Comparison of ENCODE assay signal across 28 cellular contexts in the genomic region with DNA sequence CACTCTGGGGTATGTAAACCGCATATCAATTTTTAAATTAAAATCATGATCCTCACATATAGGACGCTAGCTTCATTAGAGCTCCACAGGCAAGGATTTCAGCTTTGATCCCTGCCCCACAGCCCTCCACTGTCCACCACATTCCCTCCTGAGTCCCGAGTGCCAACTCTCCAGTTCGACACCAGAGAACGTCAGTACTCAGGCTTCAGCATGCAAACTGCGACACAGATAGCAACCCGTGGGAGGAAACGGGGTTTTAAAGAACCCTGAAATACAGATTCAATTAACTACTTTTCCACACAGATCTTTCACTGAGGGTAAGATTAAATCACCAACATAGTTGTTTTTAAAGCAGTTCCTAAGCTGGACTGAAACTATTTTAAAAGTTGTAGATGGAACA. TPM values are rescaled to one million over a fixed set of nuclear protein-coding genes. Genes with fewer than 3 reads are reported as not detected.
"Had no signal": no experiment of that assay in that cellular context is flagged by ENCODE, and none has a peak within 500 bp of the region (broad histone marks: within the 10 kb centered on the region; RNA-seq: fewer than 3 reads in every experiment).

No MANE protein-coding gene starts in this region.

- H3K27ac ChIP-seq: ascending aorta, cardiac muscle cell, gastroesophageal sphincter, neural progenitor cell, sigmoid colon, stomach, tibial artery, VCaP had no signal

- H3K27me3 ChIP-seq: ascending aorta, cardiac muscle cell, neural progenitor cell, sigmoid colon, stomach had no signal

- H3K4me2 ChIP-seq: neural progenitor cell, smooth muscle cell had no signal

- DNase-seq: activated CD4-positive, alpha-beta memory T cell treated with anti-CD3 and anti-CD28 coated beads for 36 hours; activated CD4-positive, alpha-beta T cell treated with anti-CD3 and anti-CD28 coated beads, Interleukin-2, amount 10 ng/mL, durations not matched to agents 24 days and 14 days; activated CD8-positive, alpha-beta memory T cell treated with anti-CD3 and anti-CD28 coated beads, Interleukin-2, amount 50 U/mL, for 4 hours; activated gamma-delta T cell; activated naive CD4-positive, alpha-beta T cell treated with anti-CD3 and anti-CD28 coated beads, Interleukin-2, amount 10 ng/mL, durations not matched to agents 7 days and 5 days; activated naive CD8-positive, alpha-beta T cell treated with anti-CD3 and anti-CD28 coated beads, Interleukin-2, amount 10 ng/mL, durations not matched to agents 7 days and 5 days; activated T-cell treated with anti-CD3 and anti-CD28 coated beads, Interleukin-2, amount 50 U/mL, for 1 hour; cortex of kidney; hippocampal formation; immature natural killer cell; kidney; left colon; midbrain; naive thymus-derived CD8-positive, alpha-beta T cell; sigmoid colon; stimulated activated CD4-positive, alpha-beta T cell treated with anti-CD3 and anti-CD28 coated beads, Interleukin-2, amount 100 ng/mL, for 24 hours; stimulated activated naive B cell treated with anti-CD40 and anti-IgM and Interleukin-4, amounts not matched to agents 10 μg/mL and 1 μg/mL and 100 μg/mL, for 72 hours; stomach; T-helper 9 cell; tibial artery had no signal

- H3K4me3 ChIP-seq: ascending aorta, cardiac muscle cell, gastroesophageal sphincter, neural progenitor cell, sigmoid colon, smooth muscle cell, stomach, tibial artery had no signal

- H3K9me3 ChIP-seq: ascending aorta, gastroesophageal sphincter, sigmoid colon, stomach, tibial artery had no signal

- FAIRE-seq: endothelial cell of umbilical vein, kidney, TTC549 had no signal

- H3K4me1 ChIP-seq: ascending aorta, gastroesophageal sphincter, sigmoid colon, tibial artery had no signal

- H3K36me3 ChIP-seq: ascending aorta, cardiac muscle cell, gastroesophageal sphincter, neural progenitor cell, sigmoid colon, stomach, tibial artery had no signal

RNA-seq across cellular contexts. Expression of a gene that starts 26.1 kb away (rescaled TPM):
- total RNA-seq: naive thymus-derived CD8-positive, alpha-beta T cell had no signal
